In genomic region chr20:38766071-38766470, GRCh38 we compare ENCODE assay signal across 1 cellular context.
TF ChIP-seq lines count a peak whose summit lies in the region.

No MANE protein-coding gene starts in this region.

TF ChIP-seq in IMR-90, 13 proteins besides CTCF, POLR2A, EP300 and RAD21:
- no peak for TF ChIP-seq RCOR1 (IDR thresholded peaks at IDR 0.05; ENCODE audit: insufficient replicate concordance, low read length)
- TF ChIP-seq FOS (IDR thresholded peaks at IDR 0.05; ENCODE audit: low read depth, low read length), result no peak
- no peak for TF ChIP-seq ELK1 (IDR thresholded peaks at IDR 0.05; ENCODE audit: borderline replicate concordance, low read depth, low read length)
- TF ChIP-seq MAFK (IDR thresholded peaks at IDR 0.05; ENCODE audit: low read depth, low read length), result no peak
- no peak for TF ChIP-seq RFX5 (IDR thresholded peaks at IDR 0.05; ENCODE audit: low read depth, low read length)
- TF ChIP-seq SMC3 (IDR thresholded peaks at IDR 0.05; ENCODE audit: low read depth, low read length), result no peak
- TF ChIP-seq USF2 (IDR thresholded peaks at IDR 0.05; ENCODE audit: low read depth, low read length), result no peak
- TF ChIP-seq MXI1 (IDR thresholded peaks at IDR 0.05; ENCODE audit: borderline replicate concordance, low read depth, low read length), result no peak
- no peak for TF ChIP-seq NFE2L2 (IDR thresholded peaks at IDR 0.05; ENCODE audit: low read depth, low read length)
- TF ChIP-seq BHLHE40 (IDR thresholded peaks at IDR 0.05; ENCODE audit: low read depth, low read length), result no peak
- TF ChIP-seq CEBPB (IDR thresholded peaks at IDR 0.05; ENCODE audit: low read depth, low read length), result no peak
- no peak for TF ChIP-seq CHD1 (IDR thresholded peaks at IDR 0.05; ENCODE audit: low read depth, low read length)
- no peak for TF ChIP-seq MAZ (IDR thresholded peaks at IDR 0.05; ENCODE audit: borderline replicate concordance, low read depth, low read length)
